Comparison of ENCODE assay signal across 27 cellular contexts in the genomic region with DNA sequence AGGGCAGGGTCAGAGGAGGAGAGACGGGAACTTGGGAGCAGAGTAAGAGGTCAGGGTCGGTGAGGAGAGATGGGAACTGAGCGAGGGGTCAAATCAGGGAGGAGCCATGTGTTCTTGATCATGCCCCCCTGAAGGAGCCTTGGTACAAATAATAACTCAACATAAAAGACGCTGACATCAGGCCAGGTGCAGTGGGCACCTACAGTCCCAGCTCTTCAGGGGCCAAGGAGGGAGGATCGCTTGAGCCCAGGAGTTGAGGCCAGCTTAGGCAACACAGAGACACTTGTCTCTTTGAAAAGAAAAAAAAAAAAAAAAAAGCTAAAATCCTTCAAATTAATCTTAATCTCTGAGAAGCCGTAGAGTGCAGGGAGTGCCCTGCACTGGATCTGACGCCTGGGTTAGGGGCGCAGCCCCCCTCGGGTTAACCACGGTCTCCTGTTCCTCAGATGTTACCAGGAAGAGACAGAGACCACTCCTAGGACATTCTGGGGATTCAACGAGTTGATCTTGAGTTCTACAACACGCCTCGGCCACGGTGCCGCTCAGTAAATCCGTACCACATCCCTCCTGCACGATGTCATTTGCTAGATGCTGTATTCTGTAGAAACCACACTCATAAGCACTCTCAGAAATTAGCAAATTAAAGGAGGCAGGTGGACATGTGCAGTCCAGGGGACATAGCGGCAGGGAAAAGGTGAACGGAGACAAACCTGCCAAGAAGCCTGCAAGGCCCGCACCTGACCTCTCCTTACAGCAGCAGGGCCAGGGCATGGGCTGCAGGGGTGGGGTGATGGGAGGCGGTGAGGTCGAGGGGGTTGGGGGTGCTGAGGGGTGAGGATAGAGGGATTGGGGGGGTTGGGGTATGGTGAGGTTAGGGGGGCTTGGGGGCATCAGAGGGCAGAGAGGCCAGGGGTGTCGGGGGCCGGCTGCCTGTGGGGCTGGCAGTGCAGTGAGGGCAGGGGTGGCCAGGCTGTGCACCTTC. TPM values are rescaled to one million over a fixed set of nuclear protein-coding genes. Genes with fewer than 3 reads are reported as not detected.
DNase-seq lines count a peak whose midpoint lies in the region; ATAC-seq, FAIRE-seq and TF ChIP-seq lines count a peak whose summit lies in the region.
"Had no signal": no experiment of that assay in that cellular context is flagged by ENCODE, and none has a peak within 500 bp of the region (broad histone marks: within the 10 kb centered on the region; RNA-seq: fewer than 3 reads in every experiment).

No MANE protein-coding gene starts in this region.

- FAIRE-seq in kidney (lab: Jason Lieb, UNC), result no peak
- FAIRE-seq: A549, HTR-8/SVneo, keratinocyte had no signal

- no peaks in the 10 kb centered on the region for H3K9me3 Mint-ChIP-seq in T-helper 2 cell treated with Interferon-gamma antibody and Interleukin-4, amounts not matched to agents 5 μg/mL and 100 μg/mL, for 36 hours
- H3K9me3 Mint-ChIP-seq: activated T-helper 17 cell treated with anti-CD3 and anti-CD28 coated beads, Interleukin-2, amount 50 U/mL, for 72 hours had no signal

- no peak overlapping the region for H3K4me3 ChIP-seq in kidney (ENCODE audit: low read length in 2 of 2)
- H3K4me3 ChIP-seq: A549, BLaER1, cardiac muscle cell, gastrocnemius medialis, HAP-1, psoas muscle had no signal

- H3K27ac Mint-ChIP-seq in T-helper 2 cell treated with Interferon-gamma antibody and Interleukin-4, amounts not matched to agents 5 μg/mL and 100 μg/mL, for 36 hours, result peak overlapping the region; percentile 26
- H3K27ac Mint-ChIP-seq: activated T-helper 17 cell treated with anti-CD3 and anti-CD28 coated beads, Interleukin-2, amount 50 U/mL, for 72 hours had no signal

- H3K4me3 Mint-ChIP-seq in T-helper 2 cell treated with Interferon-gamma antibody and Interleukin-4, amounts not matched to agents 5 μg/mL and 100 μg/mL, for 36 hours, result no peak overlapping the region
- H3K4me3 Mint-ChIP-seq: activated T-helper 17 cell treated with anti-CD3 and anti-CD28 coated beads, Interleukin-2, amount 50 U/mL, for 72 hours; naive thymus-derived CD8-positive, alpha-beta T cell had no signal

- no peak overlapping the region for H3K27ac ChIP-seq in kidney (ENCODE audit: low read depth in 2 of 2, low read length in 2 of 2)
- H3K27ac ChIP-seq: A549, BLaER1, cardiac muscle cell, psoas muscle had no signal

- TF ChIP-seq CTCF in kidney (IDR thresholded peaks at IDR 0.05; ENCODE audit: borderline replicate concordance, extremely low read depth, insufficient read depth), result no peak

- no peak for ATAC-seq in HG03442 (IDR thresholded peaks at IDR 0.05; ENCODE audit: unreplicated experiment)
- ATAC-seq: A549; activated T-helper 17 cell treated with anti-CD3 and anti-CD28 coated beads, Interleukin-2, amount 50 U/mL, for 72 hours; gastrocnemius medialis; psoas muscle; SK-N-SH treated with all-trans-retinoic acid at 6 μM for 48 hours had no signal

- H3K36me3 Mint-ChIP-seq in T-helper 2 cell treated with Interferon-gamma antibody and Interleukin-4, amounts not matched to agents 5 μg/mL and 100 μg/mL, for 36 hours (ENCODE audit: low read depth), result peaks cover 28% of the 10 kb centered on the region

- peak; percentile 25 for DNase-seq in activated CD8-positive, alpha-beta memory T cell treated with anti-CD3 and anti-CD28 coated beads, Interleukin-2, amount 50 U/mL, for 48 hours
- DNase-seq in activated CD8-positive, alpha-beta memory T cell treated with anti-CD3 and anti-CD28 coated beads, Interleukin-2, amount 50 U/mL, for 4 hours, result no peak
- no peak for DNase-seq in T-helper 2 cell treated with Interferon-gamma antibody and Interleukin-4, amounts not matched to agents 5 μg/mL and 100 μg/mL, for 36 hours (ENCODE audit: low spot score)
- peak; percentile 62 for DNase-seq in kidney
- peak; percentile 51 for DNase-seq in posterior vena cava (ENCODE audit: low spot score)
- DNase-seq in NCI-H82 treated with DMSO at 0.1 percent for 48 hours (lab: John Stamatoyannopoulos, UW; ENCODE audit: unreplicated experiment), result no peak
- no peak for DNase-seq in SKM-1 treated with dmso at 0.1 percent for 144 hours (lab: John Stamatoyannopoulos, UW; ENCODE audit: unreplicated experiment)
- DNase-seq: effector CD4-positive, alpha-beta T cell; EL; hypothalamus; mesenchymal stem cell; NCI-H1105; NCI-H2081; NCI-H446 treated with DMSO at 0.1 percent for 48 hours; T1000 had no signal

- H3K36me3 ChIP-seq in kidney (ENCODE audit: control insufficient read depth in 1 of 2, insufficient read depth in 2 of 2, low read length in 2 of 2), result peaks cover 0 to 7% of the 10 kb centered on the region in 2 donors
- H3K36me3 ChIP-seq: cardiac muscle cell had no signal

- H3K9me3 ChIP-seq in kidney (ENCODE audit: control insufficient read depth in 1 of 2, low read length in 2 of 2), result no peaks in the 10 kb centered on the region
- H3K9me3 ChIP-seq: A549, gastrocnemius medialis, HAP-1, psoas muscle had no signal

- no peak overlapping the region for H3K9ac ChIP-seq in kidney (ENCODE audit: low read length in 2 of 2)
- H3K9ac ChIP-seq: BLaER1 had no signal

- H3K4me1 Mint-ChIP-seq in T-helper 2 cell treated with Interferon-gamma antibody and Interleukin-4, amounts not matched to agents 5 μg/mL and 100 μg/mL, for 36 hours (ENCODE audit: low read depth), result no peaks in the 10 kb centered on the region
- H3K4me1 Mint-ChIP-seq: activated T-helper 17 cell treated with anti-CD3 and anti-CD28 coated beads, Interleukin-2, amount 50 U/mL, for 72 hours had no signal

- peaks cover 9 to 11% of the 10 kb centered on the region in 2 donors for H3K4me1 ChIP-seq in kidney (ENCODE audit: control insufficient read depth in 1 of 2, insufficient read depth in 1 of 2, low read depth in 1 of 2, low read length in 2 of 2)
- H3K4me1 ChIP-seq: A549, BLaER1, HAP-1 had no signal

- intact Hi-C loops in kidney (cut with DNase I), result no loop called here
- intact Hi-C loops in posterior vena cava (cut with DNase I), result loop anchor here in 1 of 2 donors (1.0 kb wide), 1 partner anchor 88 kb away; no protein-coding TSS in a partner anchor

- H3K27me3 Mint-ChIP-seq in T-helper 2 cell treated with Interferon-gamma antibody and Interleukin-4, amounts not matched to agents 5 μg/mL and 100 μg/mL, for 36 hours (ENCODE audit: low read depth), result no peaks in the 10 kb centered on the region
- H3K27me3 Mint-ChIP-seq: activated T-helper 17 cell treated with anti-CD3 and anti-CD28 coated beads, Interleukin-2, amount 50 U/mL, for 72 hours; naive thymus-derived CD8-positive, alpha-beta T cell had no signal

RNA-seq across cellular contexts. Expression of gene SLC66A2, which starts 29.2 kb away (rescaled TPM):
- total RNA-seq in kidney (45.5 TPM), posterior vena cava (10 to 100 TPM; 32.0 to 36.8 TPM)
- 41.9 TPM for polyA plus RNA-seq in kidney (ENCODE audit: insufficient read depth, low read depth, low replicate concordance)

RNA-seq across cellular contexts. Expression of gene HSBP1L1, which starts 42.2 kb away (rescaled TPM):
- total RNA-seq in kidney, result 26.0 TPM
- polyA plus RNA-seq in kidney (ENCODE audit: insufficient read depth, low read depth, low replicate concordance), result 43.6 TPM
- 1 to 10 TPM; 3.9 to 5.9 TPM for total RNA-seq in posterior vena cava

Comparison
In these comparisons a context has a peak if more than half of its experiments do, and no peak if none do; other contexts are left out.
1. DNase-seq: peak in activated CD8-positive, alpha-beta memory T cell treated with anti-CD3 and anti-CD28 coated beads, Interleukin-2, amount 50 U/mL, for 48 hours (single experiment), kidney (single experiment) and posterior vena cava (single experiment); none in activated CD8-positive, alpha-beta memory T cell treated with anti-CD3 and anti-CD28 coated beads, Interleukin-2, amount 50 U/mL, for 4 hours (single experiment), T-helper 2 cell treated with Interferon-gamma antibody and Interleukin-4, amounts not matched to agents 5 μg/mL and 100 μg/mL, for 36 hours (single experiment), NCI-H82 treated with DMSO at 0.1 percent for 48 hours (single experiment) and SKM-1 treated with dmso at 0.1 percent for 144 hours (single experiment).